In genomic region chr11:73350908-73351636, GRCh38 we compare ENCODE assay signal across 8 cellular contexts. TPM values are rescaled to one million over a fixed set of nuclear protein-coding genes. Genes with fewer than 3 reads are reported as not detected.
DNase-seq lines count a peak whose midpoint lies in the region; ATAC-seq and TF ChIP-seq lines count a peak whose summit lies in the region.

No MANE protein-coding gene starts in this region.

- TF ChIP-seq CTCF in NB4 (IDR thresholded peaks at IDR 0.05; ENCODE audit: low read depth, low read length) (peak; percentile 97), SU-DHL-6 (IDR thresholded peaks at IDR 0.05; ENCODE audit: insufficient read depth, low read length, poor library complexity, severe bottlenecking) (peak; percentile 98), left ventricle myocardium inferior (IDR thresholded peaks at IDR 0.05; ENCODE audit: borderline replicate concordance) (peak; percentile 99)

- no peaks in the 10 kb centered on the region for H3F3A ChIP-seq in SU-DHL-6 (ENCODE audit: insufficient read depth)

- TF ChIP-seq POLR2A in NB4 (IDR thresholded peaks at IDR 0.05; ENCODE audit: extremely low read depth, insufficient read length) = no peak

- H3K27ac Mint-ChIP-seq in activated naive CD8-positive, alpha-beta T cell treated with anti-CD3 and anti-CD28 coated beads, Interleukin-2, amount 50 U/mL, for 24 hours = no peak overlapping the region

- peaks cover 2% of the 10 kb centered on the region for H3K27me3 Mint-ChIP-seq in activated naive CD8-positive, alpha-beta T cell treated with anti-CD3 and anti-CD28 coated beads, Interleukin-2, amount 50 U/mL, for 24 hours

- H3K4me1 Mint-ChIP-seq in activated naive CD8-positive, alpha-beta T cell treated with anti-CD3 and anti-CD28 coated beads, Interleukin-2, amount 50 U/mL, for 24 hours = peaks cover 2% of the 10 kb centered on the region

- peak; percentile 60 for ATAC-seq in activated naive CD8-positive, alpha-beta T cell treated with anti-CD3 and anti-CD28 coated beads, Interleukin-2, amount 50 U/mL, for 24 hours
- ATAC-seq in sciatic nerve = peak; percentile 68
- ATAC-seq in GM21825 (IDR thresholded peaks at IDR 0.05; ENCODE audit: unreplicated experiment) = no peak
- no peak for ATAC-seq in GM18873 (IDR thresholded peaks at IDR 0.05; ENCODE audit: low FRiP score, unreplicated experiment)

- no peaks in the 10 kb centered on the region for H3K79me2 ChIP-seq in SU-DHL-6 (ENCODE audit: insufficient read depth, low read length)

- no peak overlapping the region for H2AFZ ChIP-seq in SU-DHL-6 (ENCODE audit: low read depth, low read length, severe bottlenecking)

- no peaks in the 10 kb centered on the region for H4K20me1 ChIP-seq in SU-DHL-6 (ENCODE audit: low read depth, low read length)

- no peak overlapping the region for H3K4me3 Mint-ChIP-seq in activated naive CD8-positive, alpha-beta T cell treated with anti-CD3 and anti-CD28 coated beads, Interleukin-2, amount 50 U/mL, for 24 hours

- no peaks in the 10 kb centered on the region for H3K9me2 ChIP-seq in SU-DHL-6 (replicated peaks; ENCODE audit: insufficient read depth, low read length)

- H3K36me3 ChIP-seq in SU-DHL-6 (ENCODE audit: low read length) (no peaks in the 10 kb centered on the region), left ventricle myocardium inferior (peaks cover 44% of the 10 kb centered on the region)

- peaks cover 25% of the 10 kb centered on the region for H3K4me1 ChIP-seq in left ventricle myocardium inferior

- H3K27ac ChIP-seq in SU-DHL-6 (ENCODE audit: low read depth, low read length) = no peak overlapping the region
- no peak overlapping the region for H3K27ac ChIP-seq in left ventricle myocardium inferior (replicated peaks)

- no peak overlapping the region for H3K4me2 ChIP-seq in SU-DHL-6 (ENCODE audit: low read depth, low read length, poor library complexity, severe bottlenecking)

- no peak overlapping the region for H3K4me3 ChIP-seq in NB4 (ENCODE audit: low read depth, low read length)
- no peak overlapping the region for H3K4me3 ChIP-seq in SU-DHL-6 (ENCODE audit: insufficient read depth, low read length, poor library complexity, severe bottlenecking)
- H3K4me3 ChIP-seq in left ventricle myocardium inferior = no peak overlapping the region

- intact Hi-C loops in left ventricle myocardium inferior (cut with micrococcal nuclease) (loop anchor here (5.0 kb wide), 1 partner anchor 306 kb away; no protein-coding TSS in a partner anchor), sciatic nerve (cut with DNase I) (no loop called here)

- H3K36me3 Mint-ChIP-seq in activated naive CD8-positive, alpha-beta T cell treated with anti-CD3 and anti-CD28 coated beads, Interleukin-2, amount 50 U/mL, for 24 hours (ENCODE audit: low read depth) = no peaks in the 10 kb centered on the region

- no peak overlapping the region for H3K9ac ChIP-seq in SU-DHL-6 (ENCODE audit: low read length)

- H3K9me3 ChIP-seq in SU-DHL-6 (ENCODE audit: insufficient read depth, low read length) = no peaks in the 10 kb centered on the region
- no peaks in the 10 kb centered on the region for H3K9me3 ChIP-seq in left ventricle myocardium inferior (replicated peaks)

- H3K9me3 Mint-ChIP-seq in activated naive CD8-positive, alpha-beta T cell treated with anti-CD3 and anti-CD28 coated beads, Interleukin-2, amount 50 U/mL, for 24 hours = no peaks in the 10 kb centered on the region

- DNase-seq in GM03348 (ENCODE audit: low spot score) (peak; percentile 91), NB4 (ENCODE audit: low read depth) (peak; percentile 83), left ventricle myocardium inferior (peak; percentile 46), sciatic nerve (ENCODE audit: low spot score) (no peak)
- peak; percentile 49 for DNase-seq in activated naive CD8-positive, alpha-beta T cell treated with anti-CD3 and anti-CD28 coated beads, Interleukin-2, amount 50 U/mL, for 24 hours

- no peaks in the 10 kb centered on the region for H3K27me3 ChIP-seq in SU-DHL-6 (ENCODE audit: low read length)
- H3K27me3 ChIP-seq in left ventricle myocardium inferior (ENCODE audit: low read depth) = no peaks in the 10 kb centered on the region

RNA-seq across cellular contexts. Expression of gene RELT, which starts 25.1 kb away (rescaled TPM):
- 1.6 TPM for total RNA-seq in left ventricle myocardium inferior
- 9.4 TPM for total RNA-seq in sciatic nerve

RNA-seq across cellular contexts. Expression of gene ARHGEF17, which starts 43.0 kb away (rescaled TPM):
- 53.1 TPM for total RNA-seq in left ventricle myocardium inferior
- 110 TPM for total RNA-seq in sciatic nerve

Comparison
In these comparisons a context has a peak if more than half of its experiments do, and no peak if none do; other contexts are left out.
1. ATAC-seq: peak in activated naive CD8-positive, alpha-beta T cell treated with anti-CD3 and anti-CD28 coated beads, Interleukin-2, amount 50 U/mL, for 24 hours (single experiment) and sciatic nerve (single experiment); none in GM21825 (single experiment) and GM18873 (single experiment).
2. Peak in every context shown above with its lines, with median percentiles within 50 percentile points of each other: CTCF ChIP-seq.